Comparison of ENCODE assay signal across 27 cellular contexts in genomic region chr14:30369531-30370180, GRCh38.
"Had no signal": no experiment of that assay in that cellular context is flagged by ENCODE, and none has a peak within 500 bp of the region (broad histone marks: within the 10 kb centered on the region; RNA-seq: fewer than 3 reads in every experiment).

No MANE protein-coding gene starts in this region.

- ATAC-seq: stimulated activated effector memory CD8-positive, alpha-beta T cell treated with anti-CD3 and anti-CD28 coated beads, Interleukin-12 subunit alpha, Interleukin-12 subunit beta, amount 100 ng/mL, for 72 hours; stimulated activated memory B cell treated with anti-CD40 and anti-IgM and Interleukin-4, amounts not matched to agents 10 μg/mL and 1 μg/mL and 100 μg/mL, for 72 hours; stimulated activated naive B cell treated with anti-CD40 and anti-IgM and Interleukin-4, amounts not matched to agents 10 μg/mL and 1 μg/mL and 100 μg/mL, for 72 hours; stimulated activated naive CD8-positive, alpha-beta T cell treated with anti-CD3 and anti-CD28 coated beads, Interleukin-15, amount 100 ng/mL, for 72 hours; stimulated activated naive CD8-positive, alpha-beta T cell treated with anti-CD3 and anti-CD28 coated beads, Interleukin-15, Interleukin-2, amounts not matched to agents 100 U/mL and 50 U/mL, for 24 hours; upper lobe of right lung had no signal

- DNase-seq: stimulated activated CD4-positive, alpha-beta T cell treated with anti-CD3 and anti-CD28 coated beads, Interleukin-2, amount 100 ng/mL, for 48 hours; stimulated activated CD4-positive, alpha-beta T cell treated with anti-CD3 and anti-CD28 coated beads, Interleukin-4, amount 100 ng/mL, for 1 hour; stimulated activated CD4-positive, alpha-beta T cell treated with anti-CD3 and anti-CD28 coated beads, Interleukin-4, amount 100 ng/mL, for 24 hours; stimulated activated CD4-positive, alpha-beta T cell treated with anti-CD3 and anti-CD28 coated beads, Interleukin-4, amount 100 ng/mL, for 4 hours; stimulated activated CD8-positive, alpha-beta memory T cell treated with anti-CD3 and anti-CD28 coated beads, Interleukin-4, amount 100 ng/mL, for 48 hours; stimulated activated naive B cell treated with anti-CD40 and anti-IgM and Interleukin-4, amounts not matched to agents 10 μg/mL and 1 μg/mL and 100 μg/mL, for 72 hours; stimulated activated naive CD4-positive, alpha-beta T cell; stimulated activated naive CD4-positive, alpha-beta T cell treated with Interleukin-2 at 50 U/mL for 16 hours; stimulated activated naive CD8-positive, alpha-beta T cell treated with anti-CD3 and anti-CD28 coated beads, Interleukin-15, amount 100 ng/mL, for 72 hours; stimulated activated naive CD8-positive, alpha-beta T cell treated with anti-CD3 and anti-CD28 coated beads, Interleukin-15, Interleukin-2, amounts not matched to agents 100 U/mL and 50 U/mL, for 24 hours; stomach; substantia nigra; testis; thyroid gland; tibial artery; transverse colon; trophoblast cell; upper lobe of left lung; upper lobe of right lung; uterus had no signal

- H3K9me3 ChIP-seq: stomach, suprapubic skin, testis, thoracic aorta, thyroid gland, tibial artery, tibial nerve, transverse colon, upper lobe of left lung, upper lobe of right lung, uterus, vagina had no signal

- H3K27ac ChIP-seq: stomach, suprapubic skin, testis, thoracic aorta, thyroid gland, tibial artery, tibial nerve, transverse colon, upper lobe of left lung, upper lobe of right lung, uterus, vagina had no signal

- H3K36me3 ChIP-seq: stomach, suprapubic skin, thoracic aorta, thyroid gland, tibial artery, tibial nerve, transverse colon, upper lobe of left lung, upper lobe of right lung, uterus, vagina had no signal

- H3K4me3 ChIP-seq: stomach, suprapubic skin, testis, thoracic aorta, thyroid gland, tibial artery, tibial nerve, transverse colon, upper lobe of left lung, upper lobe of right lung, uterus, vagina had no signal

- H3K27me3 ChIP-seq: stomach, suprapubic skin, testis, thyroid gland, tibial artery, tibial nerve, transverse colon, upper lobe of left lung, upper lobe of right lung, uterus, vagina had no signal

- FAIRE-seq: urothelium cell line had no signal

- H3K4me1 ChIP-seq: stomach, suprapubic skin, testis, thyroid gland, tibial artery, tibial nerve, transverse colon, upper lobe of left lung, upper lobe of right lung, uterus, vagina had no signal
